Comparison of ENCODE assay signal across 27 cellular contexts in the genomic region with DNA sequence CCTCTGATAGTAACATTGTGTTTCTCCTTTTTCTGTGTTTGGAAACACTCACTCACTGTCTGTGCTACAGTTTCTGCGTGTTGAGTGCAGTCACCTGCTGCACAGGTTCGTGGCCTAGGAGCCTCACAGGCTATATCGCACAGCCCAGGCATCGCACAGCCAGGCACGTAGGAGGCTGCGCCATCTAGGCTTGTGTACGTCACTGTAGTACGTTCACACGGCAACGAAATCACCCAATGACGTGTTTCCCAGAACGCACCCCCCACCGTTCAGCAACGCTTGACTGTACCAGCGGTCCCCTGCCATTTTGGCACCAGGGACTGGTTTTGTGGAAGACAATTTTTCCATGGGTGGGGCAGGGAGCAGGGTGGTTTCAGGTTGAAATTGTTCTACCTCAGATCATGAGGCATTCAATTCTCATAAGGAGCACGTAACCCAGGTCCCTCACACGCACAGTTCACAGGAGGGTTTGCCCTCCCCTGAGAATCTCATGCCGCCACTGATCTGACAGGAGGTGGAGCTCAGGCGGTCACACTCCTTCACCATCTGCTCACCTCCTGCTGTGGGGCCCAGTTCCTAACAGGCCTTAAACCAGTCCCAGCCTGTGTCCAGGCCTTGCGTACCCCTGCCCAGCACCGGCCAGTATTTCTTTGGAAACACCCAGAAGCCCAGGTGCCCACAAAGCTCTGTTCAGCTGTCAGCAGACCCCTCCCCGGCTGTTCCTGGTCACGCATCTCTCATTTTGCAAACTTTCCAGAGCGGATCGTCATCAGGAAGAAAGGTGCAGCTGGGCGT. TPM values are rescaled to one million over a fixed set of nuclear protein-coding genes. Genes with fewer than 3 reads are reported as not detected.
DNase-seq lines count a peak whose midpoint lies in the region; ATAC-seq and TF ChIP-seq lines count a peak whose summit lies in the region.
"Had no signal": no experiment of that assay in that cellular context is flagged by ENCODE, and none has a peak within 500 bp of the region (broad histone marks: within the 10 kb centered on the region; RNA-seq: fewer than 3 reads in every experiment).

No MANE protein-coding gene starts in this region.

- peaks cover 82% of the 10 kb centered on the region for H3K36me3 ChIP-seq in BLaER1
- H3K36me3 ChIP-seq in WERI-Rb-1, result peaks cover 26% of the 10 kb centered on the region
- H3K36me3 ChIP-seq in mesenchymal stem cell (ENCODE audit: control insufficient read depth in 1 of 2, insufficient read depth in 2 of 2, low read depth in 1 of 2, low read length in 2 of 2), result peaks cover 39 to 74% of the 10 kb centered on the region in 2 experiments

- no peak overlapping the region for H3K23ac ChIP-seq in mesenchymal stem cell (ENCODE audit: low read length in 2 of 2)

- H3K79me1 ChIP-seq in mesenchymal stem cell (replicated peaks; ENCODE audit: low read length, poor library complexity, severe bottlenecking), result peaks cover 40% of the 10 kb centered on the region

- H3K9me3 ChIP-seq in BLaER1 (peaks cover 8% of the 10 kb centered on the region), WERI-Rb-1 (ENCODE audit: severe bottlenecking) (no peaks in the 10 kb centered on the region), mesenchymal stem cell (ENCODE audit: control insufficient read depth, low read length) (no peaks in the 10 kb centered on the region)
- H3K9me3 ChIP-seq: SJSA1, thoracic aorta had no signal

- H3K4me1 ChIP-seq in BLaER1 (peaks cover 18% of the 10 kb centered on the region), mesenchymal stem cell (ENCODE audit: control insufficient read depth, insufficient read depth, low read depth, low read length) (peaks cover 8% of the 10 kb centered on the region)
- H3K4me1 ChIP-seq: SJSA1 had no signal

- peaks cover 0 to 2% (median 0%) of the 10 kb centered on the region in 3 donors for H3K27me3 Mint-ChIP-seq in immature natural killer cell (ENCODE audit: low read depth in 3 of 3)
- H3K27me3 Mint-ChIP-seq in CD14-positive monocyte (ENCODE audit: low read depth in 3 of 3), result peaks cover 0 to under 1% (median 0%) of the 10 kb centered on the region in 3 donors
- H3K27me3 Mint-ChIP-seq: activated CD4-positive, alpha-beta T cell treated with anti-CD3 and anti-CD28 coated beads, Interleukin-2, amount 10 ng/mL, durations not matched to agents 24 days and 14 days; activated CD8-positive, alpha-beta memory T cell treated with anti-CD3 and anti-CD28 coated beads, Interleukin-2, amount 10 ng/mL, durations not matched to agents 7 days and 5 days had no signal

- peaks cover 1 to 13% (median 4%) of the 10 kb centered on the region in 3 donors for H3K36me3 Mint-ChIP-seq in immature natural killer cell
- peaks cover 23 to 35% of the 10 kb centered on the region in 2 donors for H3K36me3 Mint-ChIP-seq in CD14-positive monocyte

- H3K4me3 ChIP-seq in BLaER1, result no peak overlapping the region
- peak overlapping the region; percentile 5 for H3K4me3 ChIP-seq in WERI-Rb-1 (ENCODE audit: low read depth, low read length)
- no peak overlapping the region for H3K4me3 ChIP-seq in mesenchymal stem cell (ENCODE audit: insufficient read depth in 1 of 2, low read depth in 1 of 2, low read length in 2 of 2)
- H3K4me3 ChIP-seq: SJSA1, thoracic aorta had no signal

- peaks cover 44% of the 10 kb centered on the region for H4K20me1 ChIP-seq in BLaER1

- H3K27ac ChIP-seq in BLaER1 (no peak overlapping the region), WERI-Rb-1 (peak overlapping the region; percentile 97), mesenchymal stem cell (ENCODE audit: low read length, poor library complexity, severe bottlenecking) (no peak overlapping the region)
- H3K27ac ChIP-seq: HL-60, SJSA1, thoracic aorta had no signal

- WGBS in mesenchymal stem cell, result 97% methylated on average over 26 of the region's 26 CpGs

- H3K27ac Mint-ChIP-seq in immature natural killer cell (no peak overlapping the region), CD14-positive monocyte (no peak overlapping the region)
- H3K27ac Mint-ChIP-seq: activated CD4-positive, alpha-beta T cell treated with anti-CD3 and anti-CD28 coated beads, Interleukin-2, amount 10 ng/mL, durations not matched to agents 24 days and 14 days; activated CD8-positive, alpha-beta memory T cell treated with anti-CD3 and anti-CD28 coated beads, Interleukin-2, amount 10 ng/mL, durations not matched to agents 7 days and 5 days had no signal

- H3K14ac ChIP-seq in mesenchymal stem cell (ENCODE audit: low read length in 2 of 2), result no peak overlapping the region

- H3K9me3 Mint-ChIP-seq in immature natural killer cell (no peaks in the 10 kb centered on the region), CD14-positive monocyte (peaks cover 0 to 8% (median 2%) of the 10 kb centered on the region in 7 donors)
- H3K9me3 Mint-ChIP-seq: activated CD4-positive, alpha-beta T cell treated with anti-CD3 and anti-CD28 coated beads, Interleukin-2, amount 10 ng/mL, durations not matched to agents 24 days and 14 days had no signal

- H3K4me3 Mint-ChIP-seq in immature natural killer cell (no peak overlapping the region), CD14-positive monocyte (no peak overlapping the region)
- H3K4me3 Mint-ChIP-seq: activated CD4-positive, alpha-beta T cell treated with anti-CD3 and anti-CD28 coated beads, Interleukin-2, amount 10 ng/mL, durations not matched to agents 24 days and 14 days; activated CD8-positive, alpha-beta memory T cell treated with anti-CD3 and anti-CD28 coated beads, Interleukin-2, amount 10 ng/mL, durations not matched to agents 7 days and 5 days had no signal

- ATAC-seq in HG02970 (IDR thresholded peaks at IDR 0.05; ENCODE audit: low FRiP score, unreplicated experiment), result no peak
- ATAC-seq: activated CD8-positive, alpha-beta memory T cell treated with anti-CD3 and anti-CD28 coated beads, Interleukin-2, amount 10 ng/mL, durations not matched to agents 7 days and 5 days had no signal

- in situ Hi-C loops in G401 (cut with HindIII; ENCODE audit: low sequenced_read_pairs), result no loop called here

- H2AFZ ChIP-seq in mesenchymal stem cell (ENCODE audit: low read depth, low read length), result no peak overlapping the region

- H3K4me2 ChIP-seq in BLaER1 (0 out of 2 replicates have a peak overlapping the region, but pooled peaks have one; percentile 23), mesenchymal stem cell (ENCODE audit: low read length, poor library complexity, severe bottlenecking) (no peak overlapping the region)

- no peak overlapping the region for H2AK5ac ChIP-seq in mesenchymal stem cell (ENCODE audit: low read length, severe bottlenecking)

- TF ChIP-seq CTCF in WERI-Rb-1 (IDR thresholded peaks at IDR 0.05; ENCODE audit: low read depth, low read length) (no peak), CD14-positive monocyte (IDR thresholded peaks at IDR 0.05) (no peak)

- no peak overlapping the region for H3K18ac ChIP-seq in mesenchymal stem cell (ENCODE audit: low read depth in 1 of 2, low read length in 2 of 2)

- H2BK15ac ChIP-seq in mesenchymal stem cell (ENCODE audit: low read depth, poor library complexity, severe bottlenecking), result no peak overlapping the region

- DNase-seq in G401 (ENCODE audit: low spot score), result peak; percentile 70
- peak; percentile 92 for DNase-seq in WERI-Rb-1
- no peak for DNase-seq in mesenchymal stem cell
- DNase-seq in stimulated activated CD4-positive, alpha-beta T cell treated with anti-CD3 and anti-CD28 coated beads, Interleukin-15, amount 100 ng/mL, for 24 hours, result no peak
- DNase-seq in immature natural killer cell, result no peak
- DNase-seq in CD14-positive monocyte (ENCODE audit: low spot score), result no peak
- DNase-seq: ACHN; activated CD4-positive, alpha-beta T cell treated with anti-CD3 and anti-CD28 coated beads, Interleukin-2, amount 10 ng/mL, durations not matched to agents 24 days and 14 days; activated CD8-positive, alpha-beta memory T cell treated with anti-CD3 and anti-CD28 coated beads, Interleukin-2, amount 10 ng/mL, durations not matched to agents 7 days and 5 days; activated naive CD4-positive, alpha-beta T cell treated with anti-CD3 and anti-CD28 coated beads, Interleukin-2, amount 50 U/mL, for 16 hours; Calu3; dermis blood vessel endothelial cell; EL; HCEC 1CT; mesendoderm; NCI-H2029 treated with DMSO at 0.1 percent for 48 hours; nucleus accumbens; retina; stimulated activated CD4-positive, alpha-beta T cell treated with anti-CD3 and anti-CD28 coated beads, Interleukin-12 subunit alpha, Interleukin-12 subunit beta, amount 100 ng/mL, for 4 hours; stimulated activated CD4-positive, alpha-beta T cell treated with anti-CD3 and anti-CD28 coated beads, Interleukin-4, amount 100 ng/mL, for 4 hours; stimulated activated naive CD4-positive, alpha-beta T cell treated with Interleukin-2 at 50 U/mL for 16 hours; T-helper 1 cell had no signal

- H3K9ac ChIP-seq in BLaER1 (no peak overlapping the region), mesenchymal stem cell (ENCODE audit: low read length) (no peak overlapping the region)

- H4K91ac ChIP-seq in mesenchymal stem cell (ENCODE audit: low read length), result peak overlapping the region; percentile 4

- H3K4me1 Mint-ChIP-seq in immature natural killer cell (peaks cover 0 to 1% of the 10 kb centered on the region in 2 donors), CD14-positive monocyte (no peaks in the 10 kb centered on the region)
- H3K4me1 Mint-ChIP-seq: activated CD4-positive, alpha-beta T cell treated with anti-CD3 and anti-CD28 coated beads, Interleukin-2, amount 10 ng/mL, durations not matched to agents 24 days and 14 days had no signal

- no peak overlapping the region for H4K8ac ChIP-seq in mesenchymal stem cell (ENCODE audit: low read length)

- intact Hi-C loops in CD14-positive monocyte (cut with micrococcal nuclease), result no loop called here

- H3K4ac ChIP-seq in mesenchymal stem cell (ENCODE audit: low read depth in 1 of 2, low read length in 2 of 2), result no peak overlapping the region

- H3K27me3 ChIP-seq in BLaER1 (no peaks in the 10 kb centered on the region), WERI-Rb-1 (ENCODE audit: insufficient read depth, low read depth, severe bottlenecking) (no peaks in the 10 kb centered on the region), mesenchymal stem cell (ENCODE audit: control insufficient read depth in 1 of 2, insufficient read depth in 1 of 2, low read length in 2 of 2) (no peaks in the 10 kb centered on the region)
- H3K27me3 ChIP-seq: SJSA1 had no signal

- H2BK120ac ChIP-seq in mesenchymal stem cell (ENCODE audit: low read depth, low read length), result no peak overlapping the region

- H2BK12ac ChIP-seq in mesenchymal stem cell (ENCODE audit: low read length in 2 of 2), result no peak overlapping the region

- no peak overlapping the region for H2BK5ac ChIP-seq in mesenchymal stem cell (ENCODE audit: low read depth, low read length, poor library complexity, severe bottlenecking)

RNA-seq across cellular contexts. Expression of a gene that starts 23.2 kb away (rescaled TPM):
- total RNA-seq in G401 (2014; rRNA removed; shearing (Covaris generic)), result 73.7 and 83.1 TPM in 2 replicates
- 5.7 TPM for polyA plus RNA-seq in mesenchymal stem cell (2013, experiment 1 of 2)
- 5.0 TPM for polyA plus RNA-seq in mesenchymal stem cell (2013, experiment 2 of 2)
- polyA plus RNA-seq in immature natural killer cell (1 to 10 TPM; 3.0 to 6.1 (median 3.9) TPM), CD14-positive monocyte (1 to 10 TPM in 1 of 2 donors, under 1 TPM in 1; 0.94 to 1.1 TPM)

RNA-seq across cellular contexts. Expression of a gene that starts 23.8 kb away (rescaled TPM):
- 54.0 and 63.5 TPM in 2 replicates for total RNA-seq in G401 (2014; rRNA removed; shearing (Covaris generic))
- 20.2 TPM for polyA plus RNA-seq in mesenchymal stem cell (2013, experiment 1 of 2)
- 15.3 TPM for polyA plus RNA-seq in mesenchymal stem cell (2013, experiment 2 of 2)
- polyA plus RNA-seq in immature natural killer cell (1 to 10 TPM in 2 of 3 donors, under 1 TPM in 1; 0.45 to 1.4 (median 1.3) TPM), CD14-positive monocyte (1 to 10 TPM; 1.2 to 2.0 TPM)

Comparison
In these comparisons a context has a peak if more than half of its experiments do, and no peak if none do; other contexts are left out.
1. DNase-seq: peak in G401 (single experiment) and WERI-Rb-1 (single experiment); none in mesenchymal stem cell (single experiment), stimulated activated CD4-positive, alpha-beta T cell treated with anti-CD3 and anti-CD28 coated beads, Interleukin-15, amount 100 ng/mL, for 24 hours (single experiment), immature natural killer cell (0 of 3) and CD14-positive monocyte (single experiment).